ENCODE assay signal across 1 cellular context in the genomic region with DNA sequence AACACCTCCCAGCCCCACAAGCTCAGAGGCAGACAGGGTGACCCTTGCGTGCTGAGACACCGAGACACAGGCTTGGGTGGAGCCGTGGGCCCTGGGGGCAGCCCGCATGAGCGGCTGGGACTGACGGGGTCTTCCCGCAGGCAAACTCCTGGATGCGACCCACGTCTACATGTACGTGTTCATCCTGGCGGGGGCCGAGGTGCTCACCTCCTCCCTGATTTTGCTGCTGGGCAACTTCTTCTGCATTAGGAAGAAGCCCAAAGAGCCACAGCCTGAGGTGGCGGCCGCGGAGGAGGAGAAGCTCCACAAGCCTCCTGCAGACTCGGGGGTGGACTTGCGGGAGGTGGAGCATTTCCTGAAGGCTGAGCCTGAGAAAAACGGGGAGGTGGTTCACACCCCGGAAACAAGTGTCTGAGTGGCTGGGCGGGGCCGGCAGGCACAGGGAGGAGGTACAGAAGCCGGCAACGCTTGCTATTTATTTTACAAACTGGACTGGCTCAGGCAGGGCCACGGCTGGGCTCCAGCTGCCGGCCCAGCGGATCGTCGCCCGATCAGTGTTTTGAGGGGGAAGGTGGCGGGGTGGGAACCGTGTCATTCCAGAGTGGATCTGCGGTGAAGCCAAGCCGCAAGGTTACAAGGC.
TF ChIP-seq lines count a peak whose summit lies in the region.

No MANE protein-coding gene starts in this region.

TF ChIP-seq in K562, 482 proteins besides CTCF, POLR2A, EP300 and RAD21 (continued from another document and continues in another):
- TF ChIP-seq, protein P1, sequence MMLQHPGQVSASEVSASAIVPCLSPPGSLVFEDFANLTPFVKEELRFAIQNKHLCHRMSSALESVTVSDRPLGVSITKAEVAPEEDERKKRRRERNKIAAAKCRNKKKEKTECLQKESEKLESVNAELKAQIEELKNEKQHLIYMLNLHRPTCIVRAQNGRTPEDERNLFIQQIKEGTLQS (IDR thresholded peaks at IDR 0.05) = no peak
- TF ChIP-seq, protein P1 (CRISPR knock-in tag; conservative IDR thresholded peaks at IDR 0.05) = 0 out of 2 replicates have a peak, but pooled peaks have one; percentile 36
- TF ChIP-seq FUS (optimal IDR thresholded peaks at IDR 0.05; ENCODE audit: low read depth, low read length) (no peak), GTF2A2 (tag; IDR thresholded peaks at IDR 0.05) (no peak), ZC3H8 (IDR thresholded peaks at IDR 0.05) (no peak), MYC (IDR thresholded peaks at IDR 0.05; ENCODE audit: low read depth, low read length) (peak; percentile 58), MYC (CRISPR knock-in tag; IDR thresholded peaks at IDR 0.05; ENCODE audit: borderline replicate concordance, low read depth) (no peak), FOXK2 (conservative IDR thresholded peaks at IDR 0.05 in 1 of 2, IDR thresholded peaks at IDR 0.05 in 1 of 2; ENCODE audit: low read depth in 2 of 2) (peak; percentile 77 to 81; a peak in 2 of 4 replicates), CREB1 (IDR thresholded peaks at IDR 0.05) (no peak), CREB1 (CRISPR knock-in tag; IDR thresholded peaks at IDR 0.05) (no peak), ZBTB40 (IDR thresholded peaks at IDR 0.05) (peak; percentile 42; the same call in 1 of the 2 replicates), ZBTB40 (CRISPR knock-in tag; IDR thresholded peaks at IDR 0.05) (no peak), NFRKB (IDR thresholded peaks at IDR 0.05; ENCODE audit: low read depth) (no peak), SMARCA4 (IDR thresholded peaks at IDR 0.05) (0 out of 2 replicates have a peak, but pooled peaks have one; percentile 36), ZNF175 (CRISPR knock-in tag; IDR thresholded peaks at IDR 0.05; ENCODE audit: low read depth) (no peak), HDAC1 (IDR thresholded peaks at IDR 0.05) (peak in 1 of 2 experiments; percentile 66; a peak in 2 of 4 replicates), SIN3B (IDR thresholded peaks at IDR 0.05; ENCODE audit: low read depth) (no peak), BDP1 (IDR thresholded peaks at IDR 0.05; ENCODE audit: insufficient read depth, insufficient read length) (no peak), RCOR1 (IDR thresholded peaks at IDR 0.05; ENCODE audit: borderline replicate concordance in 1 of 2, low read depth in 2 of 2, low read length in 2 of 2) (peak in 1 of 2 experiments; percentile 46; a peak in 1 of 4 replicates), PTTG1 (tag; IDR thresholded peaks at IDR 0.05; ENCODE audit: low read depth) (no peak), ATF7 (IDR thresholded peaks at IDR 0.05) (no peak; the same call in none of the 2 replicates), NUFIP1 (IDR thresholded peaks at IDR 0.05; ENCODE audit: partially characterized antibody) (no peak), CEBPG (CRISPR knock-in tag; IDR thresholded peaks at IDR 0.05) (no peak), CEBPG (tag; conservative IDR thresholded peaks at IDR 0.05 in 1 of 2, IDR thresholded peaks at IDR 0.05 in 1 of 2) (no peak), SMAD3 (CRISPR knock-in tag; conservative IDR thresholded peaks at IDR 0.05) (no peak), SRSF1 (IDR thresholded peaks at IDR 0.05; ENCODE audit: low read depth, low read length) (no peak), SMC3 (conservative IDR thresholded peaks at IDR 0.05; ENCODE audit: insufficient read depth, low read depth, low read length) (no peak), RBM25 (IDR thresholded peaks at IDR 0.05; ENCODE audit: low read depth, low read length, severe bottlenecking) (no peak), C11orf30 (IDR thresholded peaks at IDR 0.05; ENCODE audit: low read depth) (no peak), CBX8 (IDR thresholded peaks at IDR 0.05; ENCODE audit: borderline replicate concordance, extremely low read depth, low read depth, low read length, poor library complexity, severe bottlenecking) (no peak), FOXP1 (CRISPR knock-in tag; IDR thresholded peaks at IDR 0.05) (0 out of 2 replicates have a peak, but pooled peaks have one; percentile 20), HEY1 (CRISPR knock-in tag; IDR thresholded peaks at IDR 0.05; ENCODE audit: borderline replicate concordance) (no peak), THAP12 (CRISPR knock-in tag; IDR thresholded peaks at IDR 0.05) (no peak), GTF2F1 (IDR thresholded peaks at IDR 0.05; ENCODE audit: low read depth, low read length) (no peak), TRIM25 (IDR thresholded peaks at IDR 0.05; ENCODE audit: borderline replicate concordance) (no peak)
- TF ChIP-seq, protein P2, sequence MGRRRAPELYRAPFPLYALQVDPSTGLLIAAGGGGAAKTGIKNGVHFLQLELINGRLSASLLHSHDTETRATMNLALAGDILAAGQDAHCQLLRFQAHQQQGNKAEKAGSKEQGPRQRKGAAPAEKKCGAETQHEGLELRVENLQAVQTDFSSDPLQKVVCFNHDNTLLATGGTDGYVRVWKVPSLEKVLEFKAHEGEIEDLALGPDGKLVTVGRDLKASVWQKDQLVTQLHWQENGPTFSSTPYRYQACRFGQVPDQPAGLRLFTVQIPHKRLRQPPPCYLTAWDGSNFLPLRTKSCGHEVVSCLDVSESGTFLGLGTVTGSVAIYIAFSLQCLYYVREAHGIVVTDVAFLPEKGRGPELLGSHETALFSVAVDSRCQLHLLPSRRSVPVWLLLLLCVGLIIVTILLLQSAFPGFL (CRISPR knock-in tag; IDR thresholded peaks at IDR 0.05) = no peak
- TF ChIP-seq, protein P3, sequence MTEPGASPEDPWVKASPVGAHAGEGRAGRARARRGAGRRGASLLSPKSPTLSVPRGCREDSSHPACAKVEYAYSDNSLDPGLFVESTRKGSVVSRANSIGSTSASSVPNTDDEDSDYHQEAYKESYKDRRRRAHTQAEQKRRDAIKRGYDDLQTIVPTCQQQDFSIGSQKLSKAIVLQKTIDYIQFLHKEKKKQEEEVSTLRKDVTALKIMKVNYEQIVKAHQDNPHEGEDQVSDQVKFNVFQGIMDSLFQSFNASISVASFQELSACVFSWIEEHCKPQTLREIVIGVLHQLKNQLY (CRISPR knock-in tag; conservative IDR thresholded peaks at IDR 0.05) = no peak
- TF ChIP-seq, protein P4, sequence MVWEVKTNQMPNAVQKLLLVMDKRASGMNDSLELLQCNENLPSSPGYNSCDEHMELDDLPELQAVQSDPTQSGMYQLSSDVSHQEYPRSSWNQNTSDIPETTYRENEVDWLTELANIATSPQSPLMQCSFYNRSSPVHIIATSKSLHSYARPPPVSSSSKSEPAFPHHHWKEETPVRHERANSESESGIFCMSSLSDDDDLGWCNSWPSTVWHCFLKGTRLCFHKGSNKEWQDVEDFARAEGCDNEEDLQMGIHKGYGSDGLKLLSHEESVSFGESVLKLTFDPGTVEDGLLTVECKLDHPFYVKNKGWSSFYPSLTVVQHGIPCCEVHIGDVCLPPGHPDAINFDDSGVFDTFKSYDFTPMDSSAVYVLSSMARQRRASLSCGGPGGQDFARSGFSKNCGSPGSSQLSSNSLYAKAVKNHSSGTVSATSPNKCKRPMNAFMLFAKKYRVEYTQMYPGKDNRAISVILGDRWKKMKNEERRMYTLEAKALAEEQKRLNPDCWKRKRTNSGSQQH (CRISPR knock-in tag; IDR thresholded peaks at IDR 0.05) = 0 out of 2 replicates have a peak, but pooled peaks have one; percentile 17
- TF ChIP-seq, protein P5, sequence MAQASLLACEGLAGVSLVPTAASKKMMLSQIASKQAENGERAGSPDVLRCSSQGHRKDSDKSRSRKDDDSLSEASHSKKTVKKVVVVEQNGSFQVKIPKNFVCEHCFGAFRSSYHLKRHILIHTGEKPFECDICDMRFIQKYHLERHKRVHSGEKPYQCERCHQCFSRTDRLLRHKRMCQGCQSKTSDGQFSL (CRISPR knock-in tag; IDR thresholded peaks at IDR 0.05) = no peak
- TF ChIP-seq, protein P5 (tag; IDR thresholded peaks at IDR 0.05) = no peak
